Comparison of ENCODE assay signal across 8 cellular contexts in the genomic region with DNA sequence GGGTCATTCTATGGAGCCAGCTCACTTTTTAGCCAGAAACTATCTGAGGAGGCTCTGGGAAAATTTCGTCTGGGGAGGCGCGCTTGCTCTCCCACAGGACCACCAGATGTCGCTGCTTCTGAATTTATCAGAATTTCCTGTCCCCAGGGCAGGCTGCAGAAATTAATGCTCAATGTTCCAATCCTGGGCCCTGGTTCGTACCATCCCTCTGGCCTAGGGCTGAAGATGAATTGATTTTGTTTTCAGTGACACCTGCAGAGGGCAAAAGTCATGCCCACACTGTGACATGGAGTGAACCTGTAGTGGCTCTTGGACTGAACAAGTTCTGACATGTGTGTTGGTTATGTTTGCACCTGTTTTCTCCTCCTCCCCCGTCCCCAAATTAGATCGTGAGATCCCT.
DNase-seq lines count a peak whose midpoint lies in the region; ATAC-seq and TF ChIP-seq lines count a peak whose summit lies in the region.

No MANE protein-coding gene starts in this region.

- H3K27me3 Mint-ChIP-seq in activated CD4-positive, alpha-beta T cell treated with anti-CD3 and anti-CD28 coated beads, Interleukin-2, amount 10 ng/mL, durations not matched to agents 7 days and 5 days: peaks cover 4% of the 10 kb centered on the region
- peaks cover 28% of the 10 kb centered on the region for H3K27me3 Mint-ChIP-seq in mesothelial cell of epicardium (ENCODE audit: low read depth)
- peaks cover 16% of the 10 kb centered on the region for H3K27me3 Mint-ChIP-seq in stimulated activated memory B cell treated with anti-CD40 and anti-IgM and Interleukin-4, amounts not matched to agents 10 μg/mL and 1 μg/mL and 100 μg/mL, for 72 hours

- H3K9me3 Mint-ChIP-seq in activated CD4-positive, alpha-beta T cell treated with anti-CD3 and anti-CD28 coated beads, Interleukin-2, amount 10 ng/mL, durations not matched to agents 7 days and 5 days: no peaks in the 10 kb centered on the region
- H3K9me3 Mint-ChIP-seq in mesothelial cell of epicardium: no peaks in the 10 kb centered on the region
- H3K9me3 Mint-ChIP-seq in stimulated activated memory B cell treated with anti-CD40 and anti-IgM and Interleukin-4, amounts not matched to agents 10 μg/mL and 1 μg/mL and 100 μg/mL, for 72 hours: no peaks in the 10 kb centered on the region

- intact Hi-C loops in dorsolateral prefrontal cortex (cut with DNase I): loop anchor here (5.0 to 10.0 kb wide), 8 partner anchors 203 to 716 kb away; a partner anchor contains a TSS

- H3K4me1 Mint-ChIP-seq in activated CD4-positive, alpha-beta T cell treated with anti-CD3 and anti-CD28 coated beads, Interleukin-2, amount 10 ng/mL, durations not matched to agents 7 days and 5 days: peaks cover 3% of the 10 kb centered on the region
- no peaks in the 10 kb centered on the region for H3K4me1 Mint-ChIP-seq in mesothelial cell of epicardium
- H3K4me1 Mint-ChIP-seq in stimulated activated memory B cell treated with anti-CD40 and anti-IgM and Interleukin-4, amounts not matched to agents 10 μg/mL and 1 μg/mL and 100 μg/mL, for 72 hours: no peaks in the 10 kb centered on the region

- H3K4me3 Mint-ChIP-seq in activated CD4-positive, alpha-beta T cell treated with anti-CD3 and anti-CD28 coated beads, Interleukin-2, amount 10 ng/mL, durations not matched to agents 7 days and 5 days: no peak overlapping the region
- no peak overlapping the region for H3K4me3 Mint-ChIP-seq in mesothelial cell of epicardium
- H3K4me3 Mint-ChIP-seq in stimulated activated memory B cell treated with anti-CD40 and anti-IgM and Interleukin-4, amounts not matched to agents 10 μg/mL and 1 μg/mL and 100 μg/mL, for 72 hours: no peak overlapping the region

- CTCF ChIA-PET in activated CD4-positive, alpha-beta T cell treated with anti-CD3 and anti-CD28 coated beads, Interleukin-2, amount 10 ng/mL, durations not matched to agents 7 days and 5 days (lab: Charles Lee): no interaction called here

- H3K27ac Mint-ChIP-seq in activated CD4-positive, alpha-beta T cell treated with anti-CD3 and anti-CD28 coated beads, Interleukin-2, amount 10 ng/mL, durations not matched to agents 7 days and 5 days: no peak overlapping the region
- no peak overlapping the region for H3K27ac Mint-ChIP-seq in mesothelial cell of epicardium
- no peak overlapping the region for H3K27ac Mint-ChIP-seq in stimulated activated memory B cell treated with anti-CD40 and anti-IgM and Interleukin-4, amounts not matched to agents 10 μg/mL and 1 μg/mL and 100 μg/mL, for 72 hours

- TF ChIP-seq CTCF in dorsolateral prefrontal cortex (IDR thresholded peaks at IDR 0.05 in 54 of 56, conservative IDR thresholded peaks at IDR 0.05 in 2 of 56; ENCODE audit: low read depth in 1 of 56, partially characterized antibody in 56 of 56) (peak; percentile 69 to 94 (median 84)), mesothelial cell of epicardium (IDR thresholded peaks at IDR 0.05; ENCODE audit: unreplicated experiment) (peak; percentile 78)

- no peaks in the 10 kb centered on the region for H3K36me3 Mint-ChIP-seq in activated CD4-positive, alpha-beta T cell treated with anti-CD3 and anti-CD28 coated beads, Interleukin-2, amount 10 ng/mL, durations not matched to agents 7 days and 5 days (ENCODE audit: low read depth)
- H3K36me3 Mint-ChIP-seq in mesothelial cell of epicardium: no peaks in the 10 kb centered on the region
- H3K36me3 Mint-ChIP-seq in stimulated activated memory B cell treated with anti-CD40 and anti-IgM and Interleukin-4, amounts not matched to agents 10 μg/mL and 1 μg/mL and 100 μg/mL, for 72 hours: no peaks in the 10 kb centered on the region

- H3K4me3 ChIP-seq in dorsolateral prefrontal cortex: no peak overlapping the region

- DNase-seq in SIG-M5 treated with dmso at 0.1 percent for 504 hours (lab: John Stamatoyannopoulos, UW; ENCODE audit: unreplicated experiment) (peak; percentile 54), SIG-M5 (lab: John Stamatoyannopoulos, UW) (no peak), NCI-H2196 (lab: John Stamatoyannopoulos, UW; ENCODE audit: unreplicated experiment) (peak; percentile 55), dorsolateral prefrontal cortex (peak in 9 of 10 donors; percentile 19 to 73 (median 54)), mesothelial cell of epicardium (ENCODE audit: low spot score in 2 of 2, unreplicated experiment in 2 of 2) (peak; percentile 24 to 64)
- peak; percentile 68 for DNase-seq in activated CD4-positive, alpha-beta T cell treated with anti-CD3 and anti-CD28 coated beads, Interleukin-2, amount 10 ng/mL, durations not matched to agents 7 days and 5 days

- POLR2A ChIA-PET in activated CD4-positive, alpha-beta T cell treated with anti-CD3 and anti-CD28 coated beads, Interleukin-2, amount 10 ng/mL, durations not matched to agents 7 days and 5 days (lab: Charles Lee): no interaction called here

- H3K27me3 ChIP-seq in dorsolateral prefrontal cortex: peaks cover 0 to 5% (median 0%) of the 10 kb centered on the region in 45 donors

- no peak overlapping the region for H3K27ac ChIP-seq in dorsolateral prefrontal cortex

- ATAC-seq in stimulated activated memory B cell treated with anti-CD40 and anti-IgM and Interleukin-4, amounts not matched to agents 10 μg/mL and 1 μg/mL and 100 μg/mL, for 72 hours: peak; percentile 66
- ATAC-seq in HG03378 (IDR thresholded peaks at IDR 0.05; ENCODE audit: unreplicated experiment): no peak
